In genomic region chr10:647019-647418, GRCh38 we compare ENCODE assay signal across 6 cellular contexts. TPM values are rescaled to one million over a fixed set of nuclear protein-coding genes. Genes with fewer than 3 reads are reported as not detected.
DNase-seq lines count a peak whose midpoint lies in the region; ATAC-seq, FAIRE-seq and TF ChIP-seq lines count a peak whose summit lies in the region.
"Not testable (repeated sequence)": the region's sequence is repeated elsewhere in the genome, so short reads cannot be mapped to it uniquely, and the experiment has no call there.

No MANE protein-coding gene starts in this region.

- peaks cover 77% of the 10 kb centered on the region for H3K79me2 ChIP-seq in hepatocyte

- not testable (repeated sequence) for H3K4me2 ChIP-seq in IMR-90 (ENCODE audit: low read depth, low read length); hepatocyte

- FAIRE-seq in GM12891 (lab: Jason Lieb, UNC) = peak; percentile 35

- H2BK15ac ChIP-seq in IMR-90 (ENCODE audit: low read depth, low read length) = not testable (repeated sequence)

- DNase-seq in GM12891 (ENCODE audit: insufficient read length, low spot score); IMR-90; esophagus muscularis mucosa (ENCODE audit: extremely low spot score); hepatocyte (ENCODE audit: low spot score); sigmoid colon: not testable (repeated sequence)
- peak; percentile 1 for DNase-seq in transverse colon

- not testable (repeated sequence) for H2BK20ac ChIP-seq in IMR-90 (ENCODE audit: low read depth, low read length)

- H3K23ac ChIP-seq in IMR-90 (ENCODE audit: low read depth, low read length) = not testable (repeated sequence)

- not testable (repeated sequence) for H3K9ac ChIP-seq in IMR-90 (ENCODE audit: low read depth, low read length)

- not testable (repeated sequence) for H2AK9ac ChIP-seq in IMR-90 (replicated peaks; ENCODE audit: low read depth, low read length, poor library complexity)

- CTCF ChIA-PET in IMR-90 (lab: Yijun Ruan, JAX) = not testable (repeated sequence)

- BruUV-seq in IMR-90 (replicated peaks; lab: Mats Ljungman, UMichigan) = not testable (repeated sequence)

- 100% methylated on average over 6 of the region's 15 CpGs; no CpG with 5 or more reads in 1 of the 2 experiments for WGBS in IMR-90 (ENCODE audit: extremely low coverage in 2 of 2, insufficient read length in 1 of 2), 2 experiments
- 91% methylated on average over 15 of the region's 15 CpGs for WGBS in esophagus muscularis mucosa
- WGBS in hepatocyte (ENCODE audit: low lambda C conversion rate, missing lambda C conversion rate) = 96% methylated on average over 14 of the region's 15 CpGs
- WGBS in sigmoid colon, 2 donors = 98% methylated on average over 15 of the region's 15 CpGs
- WGBS in transverse colon (ENCODE audit: low coverage in 1 of 2), 2 donors = 88 to 95% methylated on average over 13 to 15 of the region's 15 CpGs

- not testable (repeated sequence) for H2BK5ac ChIP-seq in IMR-90 (ENCODE audit: low read depth, low read length, poor library complexity, severe bottlenecking)

- H2AFZ ChIP-seq in IMR-90 (replicated peaks; ENCODE audit: low read length, poor library complexity); hepatocyte: not testable (repeated sequence)

- TF ChIP-seq EP300 in esophagus muscularis mucosa (IDR thresholded peaks at IDR 0.05); sigmoid colon (IDR thresholded peaks at IDR 0.05); transverse colon (IDR thresholded peaks at IDR 0.05; ENCODE audit: low read depth): not testable (repeated sequence)

- in situ Hi-C loops in IMR-90 (cut with MboI; ENCODE audit: low sequenced_read_pairs); transverse colon (cut with MboI; ENCODE audit: low pct_ligation_motif_present in 1 of 4, low pct_unique_long_range_greater_than_20kb in 1 of 4, low sequenced_read_pairs in 3 of 4): not testable (repeated sequence)

- H3K36me3 ChIP-seq in IMR-90 (ENCODE audit: control insufficient read depth, insufficient read depth, low read length); esophagus muscularis mucosa; hepatocyte (replicated peaks; ENCODE audit: insufficient read depth, low read depth); sigmoid colon; transverse colon: not testable (repeated sequence)

- POLR2A ChIA-PET in IMR-90 (lab: Charles Lee; ENCODE audit: unreplicated experiment) = not testable (repeated sequence)

- dilution Hi-C loops in IMR-90 (cut with HindIII; ENCODE audit: low sequenced_read_pairs, unreplicated experiment) = not testable (repeated sequence)

- H3K14ac ChIP-seq in IMR-90 (replicated peaks; ENCODE audit: low read depth, low read length) = not testable (repeated sequence)

- peaks cover 37 to 82% of the 10 kb centered on the region in 2 experiments for H3K79me1 ChIP-seq in IMR-90 (ENCODE audit: low read depth in 1 of 2, low read length in 2 of 2)

- TF ChIP-seq RAD21 in IMR-90 (IDR thresholded peaks at IDR 0.05; ENCODE audit: low read length) = not testable (repeated sequence)

- TF ChIP-seq POLR2A in GM12891 (IDR thresholded peaks at IDR 0.05; ENCODE audit: low read depth, low read length); IMR-90 (IDR thresholded peaks at IDR 0.05; ENCODE audit: low read depth, low read length); esophagus muscularis mucosa (IDR thresholded peaks at IDR 0.05; ENCODE audit: low read depth); sigmoid colon (IDR thresholded peaks at IDR 0.05); transverse colon (IDR thresholded peaks at IDR 0.05): not testable (repeated sequence)

- peaks cover 82% of the 10 kb centered on the region for H4K20me1 ChIP-seq in IMR-90 (ENCODE audit: insufficient read depth, low read length)
- peaks cover 29% of the 10 kb centered on the region for H4K20me1 ChIP-seq in hepatocyte (ENCODE audit: insufficient read depth, poor library complexity, severe bottlenecking)

- not testable (repeated sequence) for H3K27ac ChIP-seq in IMR-90 (ENCODE audit: insufficient read depth, low read length)
- peak overlapping the region; percentile 24 to 93 (median 68) for H3K27ac ChIP-seq in esophagus muscularis mucosa (replicated peaks in 1 of 4)
- peak overlapping the region; percentile 28 for H3K27ac ChIP-seq in hepatocyte
- peak overlapping the region in 3 of 4 donors; percentile 60 to 96 (median 89) for H3K27ac ChIP-seq in sigmoid colon
- H3K27ac ChIP-seq in transverse colon = peak overlapping the region in 2 of 4 donors; percentile 27 to 35

- peak overlapping the region; percentile 3; the same call in 1 of the 2 replicates for H2AK5ac ChIP-seq in IMR-90 (ENCODE audit: low read depth, low read length)

- not testable (repeated sequence) for H4K91ac ChIP-seq in IMR-90 (ENCODE audit: insufficient read depth, low read depth, low read length)

- H3K9me2 ChIP-seq in hepatocyte (replicated peaks; ENCODE audit: insufficient read depth) = not testable (repeated sequence)

- H3K4ac ChIP-seq in IMR-90 (ENCODE audit: low read depth, low read length) = not testable (repeated sequence)

- not testable (repeated sequence) for H3K27me3 ChIP-seq in IMR-90 (ENCODE audit: control insufficient read depth, insufficient read depth, low read length); esophagus muscularis mucosa; hepatocyte; sigmoid colon; transverse colon

- H4K5ac ChIP-seq in IMR-90 (ENCODE audit: low read depth, low read length) = not testable (repeated sequence)

- H3K9me3 ChIP-seq in IMR-90 (ENCODE audit: control insufficient read depth, insufficient read depth, low read length); hepatocyte (ENCODE audit: low read depth); sigmoid colon; transverse colon: not testable (repeated sequence)
- H3K9me3 ChIP-seq in esophagus muscularis mucosa = peaks cover 0 to 21% (median 10%) of the 10 kb centered on the region in 4 donors

- not testable (repeated sequence) for H4K8ac ChIP-seq in IMR-90 (ENCODE audit: low read depth in 2 of 2, low read length in 2 of 2)

- peaks cover 35% of the 10 kb centered on the region for H3K9me1 ChIP-seq in IMR-90 (ENCODE audit: insufficient read depth, low read length)

- H3K4me1 ChIP-seq in IMR-90 (ENCODE audit: control insufficient read depth, insufficient read depth, low read length) (peaks cover 19% of the 10 kb centered on the region), esophagus muscularis mucosa (peaks cover 32 to 62% (median 43%) of the 10 kb centered on the region in 4 donors), hepatocyte (ENCODE audit: insufficient read depth) (peaks cover 17% of the 10 kb centered on the region), sigmoid colon (peaks cover 0 to 47% (median 38%) of the 10 kb centered on the region in 4 donors), transverse colon (peaks cover 8 to 29% (median 24%) of the 10 kb centered on the region in 4 donors)

- ATAC-seq in IMR-90 (ENCODE audit: low read depth) = not testable (repeated sequence)

- not testable (repeated sequence) for H3K4me3 ChIP-seq in IMR-90 (ENCODE audit: insufficient read depth, low read depth, low read length); esophagus muscularis mucosa; hepatocyte; sigmoid colon; transverse colon

- not testable (repeated sequence) for H2BK120ac ChIP-seq in IMR-90 (ENCODE audit: low read depth, low read length)

- intact Hi-C loops in IMR-90 (cut with micrococcal nuclease); esophagus muscularis mucosa (cut with DNase I); sigmoid colon (cut with DNase I); transverse colon (cut with DNase I; ENCODE audit: low total_unique reads): not testable (repeated sequence)

- not testable (repeated sequence) for TF ChIP-seq CTCF in IMR-90 (conservative IDR thresholded peaks at IDR 0.05; ENCODE audit: low read depth, low read length); esophagus muscularis mucosa (IDR thresholded peaks at IDR 0.05); hepatocyte (IDR thresholded peaks at IDR 0.05; ENCODE audit: poor library complexity); sigmoid colon (IDR thresholded peaks at IDR 0.05); transverse colon (IDR thresholded peaks at IDR 0.05)

- H3K18ac ChIP-seq in IMR-90 (ENCODE audit: low read depth, low read length) = not testable (repeated sequence)

- H3K56ac ChIP-seq in IMR-90 (ENCODE audit: extremely low read depth, insufficient read depth, low read length) = not testable (repeated sequence)

RNA-seq across cellular contexts. Expression of gene DIP2C, which starts 42.4 kb away (rescaled TPM):
- polyA plus RNA-seq in GM12891 (2012; ENCODE audit: low read depth, missing spikeins) = 1.5 TPM
- total RNA-seq in IMR-90 (2012; rRNA removed) (8.6 and 9.2 TPM in 2 replicates), esophagus muscularis mucosa (10 to 100 TPM; 38.6 to 66.4 (median 55.7) TPM), hepatocyte (9.9 and 12.8 TPM in 2 replicates), sigmoid colon (10 to 100 TPM; 42.1 to 67.9 (median 50.3) TPM), transverse colon (10 to 100 TPM; 13.4 to 32.0 (median 18.4) TPM)
- polyA plus RNA-seq in IMR-90 (2012; rRNA removed) (16.1 and 17.3 TPM in 2 replicates), hepatocyte (11.1 and 13.2 TPM in 2 replicates), sigmoid colon (1 to 10 TPM; 1.8 to 5.5 (median 3.0) TPM)
- 13.9 and 16.8 TPM in 2 replicates for polyA plus RNA-seq in IMR-90 (2012; cell fraction: cytosol; rRNA removed)
- polyA plus RNA-seq in IMR-90 (2012; cell fraction: nucleus; rRNA removed; ENCODE audit: low replicate concordance) = 21.1 and 22.2 TPM in 2 replicates
